16 cellular contexts compared by ENCODE assay signal in the genomic region with DNA sequence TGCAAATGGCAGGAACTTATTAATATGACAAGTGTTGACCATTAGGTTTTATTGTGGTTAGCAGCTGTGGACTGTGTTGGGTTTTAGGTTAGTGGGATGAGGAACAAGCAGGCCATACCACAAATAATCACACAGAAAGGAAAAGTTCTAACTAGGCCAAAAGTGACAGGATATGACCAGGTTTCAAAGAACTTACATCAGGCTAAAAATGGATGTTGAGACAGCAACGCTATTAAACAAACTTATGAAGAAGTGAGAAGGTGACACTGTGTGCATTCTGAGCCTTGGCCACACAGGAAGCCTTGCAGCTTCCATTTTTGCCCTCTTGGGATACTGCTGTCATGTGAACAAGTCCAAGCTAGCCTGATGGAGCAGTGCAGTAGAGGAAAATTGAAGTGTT.
DNase-seq lines count a peak whose midpoint lies in the region; ATAC-seq, FAIRE-seq and TF ChIP-seq lines count a peak whose summit lies in the region.
"Had no signal": no experiment of that assay in that cellular context is flagged by ENCODE, and none has a peak within 500 bp of the region (broad histone marks: within the 10 kb centered on the region; RNA-seq: fewer than 3 reads in every experiment).

No MANE protein-coding gene starts in this region.

- H3K4me1 ChIP-seq in astrocyte (ENCODE audit: insufficient read depth, low read length) (peaks cover 8% of the 10 kb centered on the region), mesenchymal stem cell (ENCODE audit: control insufficient read depth, insufficient read depth, low read depth, low read length) (no peaks in the 10 kb centered on the region)
- H3K4me1 ChIP-seq: prostate gland, testis had no signal

- H3K9me3 Mint-ChIP-seq in astrocyte (ENCODE audit: unreplicated experiment): no peaks in the 10 kb centered on the region

- ATAC-seq in HG02884 (IDR thresholded peaks at IDR 0.05; ENCODE audit: unreplicated experiment) (peak; percentile 46), GM19455 (IDR thresholded peaks at IDR 0.05; ENCODE audit: unreplicated experiment) (no peak)
- ATAC-seq: K562 had no signal

- no peaks in the 10 kb centered on the region for H3K79me2 ChIP-seq in astrocyte (ENCODE audit: insufficient read depth, low read length)

- H2AFZ ChIP-seq in astrocyte (ENCODE audit: low read depth, low read length) (peak overlapping the region; percentile 29), mesenchymal stem cell (ENCODE audit: low read depth, low read length) (no peak overlapping the region)

- no peak overlapping the region for H2BK15ac ChIP-seq in mesenchymal stem cell (ENCODE audit: low read depth, poor library complexity, severe bottlenecking)

- no peak overlapping the region for H2AK5ac ChIP-seq in mesenchymal stem cell (ENCODE audit: low read length, severe bottlenecking)

- no peak overlapping the region for H3K14ac ChIP-seq in mesenchymal stem cell (ENCODE audit: low read length in 2 of 2)

- H3K4me2 ChIP-seq in astrocyte (ENCODE audit: low read length): peak overlapping the region; percentile 3
- no peak overlapping the region for H3K4me2 ChIP-seq in mesenchymal stem cell (ENCODE audit: low read length, poor library complexity, severe bottlenecking)

- TF ChIP-seq CTCF in GM12864 (IDR thresholded peaks at IDR 0.05; ENCODE audit: low read depth, low read length, missing control alignments): no peak
- TF ChIP-seq CTCF in astrocyte (IDR thresholded peaks at IDR 0.05; ENCODE audit: insufficient read depth, low read depth, low read length): no peak

- no peak overlapping the region for H2BK120ac ChIP-seq in mesenchymal stem cell (ENCODE audit: low read depth, low read length)

- peaks cover 6% of the 10 kb centered on the region for H3K4me1 Mint-ChIP-seq in astrocyte (ENCODE audit: low read depth, unreplicated experiment)
- H3K4me1 Mint-ChIP-seq: CD4-positive, alpha-beta memory T cell had no signal

- H3K27me3 ChIP-seq in astrocyte (ENCODE audit: insufficient read depth, low read length) (no peaks in the 10 kb centered on the region), mesenchymal stem cell (ENCODE audit: control insufficient read depth in 1 of 2, insufficient read depth in 1 of 2, low read length in 2 of 2) (no peaks in the 10 kb centered on the region)
- H3K27me3 ChIP-seq: heart left ventricle, testis had no signal

- no peaks in the 10 kb centered on the region for H4K20me1 ChIP-seq in astrocyte (ENCODE audit: insufficient read depth, low read length)

- no peak overlapping the region for H3K27ac ChIP-seq in astrocyte (ENCODE audit: low read depth, low read length)
- H3K27ac ChIP-seq in mesenchymal stem cell (ENCODE audit: low read length, poor library complexity, severe bottlenecking): no peak overlapping the region
- H3K27ac ChIP-seq: prostate gland, SK-N-MC, testis had no signal

- H3K9me3 ChIP-seq in astrocyte (ENCODE audit: insufficient read depth, low read depth, low read length): no peaks in the 10 kb centered on the region
- H3K9me3 ChIP-seq in mesenchymal stem cell (ENCODE audit: control insufficient read depth, low read length): no peaks in the 10 kb centered on the region
- H3K9me3 ChIP-seq: heart left ventricle, prostate gland, testis had no signal

- no peaks in the 10 kb centered on the region for H3K36me3 Mint-ChIP-seq in astrocyte (ENCODE audit: low read depth, unreplicated experiment)
- H3K36me3 Mint-ChIP-seq: CD4-positive, alpha-beta memory T cell had no signal

- no peak overlapping the region for H3K4me3 Mint-ChIP-seq in astrocyte (ENCODE audit: unreplicated experiment)
- H3K4me3 Mint-ChIP-seq: CD4-positive, alpha-beta memory T cell had no signal

- WGBS in mesenchymal stem cell: 22% methylated on average over 1 of the region's 1 CpG

- H3K9ac ChIP-seq in astrocyte (ENCODE audit: low read length): no peak overlapping the region
- no peak overlapping the region for H3K9ac ChIP-seq in mesenchymal stem cell (ENCODE audit: low read length)

- no peak overlapping the region for H3K23ac ChIP-seq in mesenchymal stem cell (ENCODE audit: low read length in 2 of 2)

- H3K4ac ChIP-seq in mesenchymal stem cell (ENCODE audit: low read depth in 1 of 2, low read length in 2 of 2): no peak overlapping the region

- H4K91ac ChIP-seq in mesenchymal stem cell (ENCODE audit: low read length): no peak overlapping the region

- no peak overlapping the region for H3K4me3 ChIP-seq in GM12864 (ENCODE audit: low read depth, low read length)
- no peak overlapping the region for H3K4me3 ChIP-seq in astrocyte (ENCODE audit: insufficient read depth, low read depth, low read length)
- H3K4me3 ChIP-seq in mesenchymal stem cell (ENCODE audit: insufficient read depth in 1 of 2, low read depth in 1 of 2, low read length in 2 of 2): no peak overlapping the region
- H3K4me3 ChIP-seq: heart left ventricle, K562, prostate gland, SK-N-MC, testis had no signal

- H2BK5ac ChIP-seq in mesenchymal stem cell (ENCODE audit: low read depth, low read length, poor library complexity, severe bottlenecking): no peak overlapping the region

- no peak for FAIRE-seq in astrocyte (lab: Jason Lieb, UNC)
- FAIRE-seq: K562 had no signal

- no peak overlapping the region for H2BK12ac ChIP-seq in mesenchymal stem cell (ENCODE audit: low read length in 2 of 2)

- no peak overlapping the region for H4K8ac ChIP-seq in mesenchymal stem cell (ENCODE audit: low read length)

- H3K18ac ChIP-seq in mesenchymal stem cell (ENCODE audit: low read depth in 1 of 2, low read length in 2 of 2): peak overlapping the region; percentile 1 to 30

- H3K27me3 Mint-ChIP-seq in astrocyte (ENCODE audit: low read depth, unreplicated experiment): no peaks in the 10 kb centered on the region
- H3K27me3 Mint-ChIP-seq: CD4-positive, alpha-beta memory T cell had no signal

- H3K27ac Mint-ChIP-seq in astrocyte (ENCODE audit: unreplicated experiment): no peak overlapping the region
- H3K27ac Mint-ChIP-seq: CD4-positive, alpha-beta memory T cell had no signal

- no peaks in the 10 kb centered on the region for H3K79me1 ChIP-seq in mesenchymal stem cell (replicated peaks; ENCODE audit: low read length, poor library complexity, severe bottlenecking)

- DNase-seq in GM12864 (ENCODE audit: low read depth) (peak; percentile 0), astrocyte (ENCODE audit: low read depth) (peak; percentile 51), mesenchymal stem cell (peak; percentile 55), HPDE6-E6E7 (ENCODE audit: extremely low spot score) (no peak), NCI-H1105 treated with DMSO at 0.1 percent for 48 hours (lab: John Stamatoyannopoulos, UW) (no peak), glomerular visceral epithelial cell (ENCODE audit: extremely low spot score) (no peak)
- DNase-seq: activated CD4-positive, alpha-beta T cell treated with anti-CD3 and anti-CD28 coated beads for 1 hour; cortex of kidney; heart left ventricle; testis had no signal

- H3K36me3 ChIP-seq in astrocyte (ENCODE audit: insufficient read depth, low read length) (no peaks in the 10 kb centered on the region), mesenchymal stem cell (ENCODE audit: control insufficient read depth in 1 of 2, insufficient read depth in 2 of 2, low read depth in 1 of 2, low read length in 2 of 2) (no peaks in the 10 kb centered on the region)
- H3K36me3 ChIP-seq: heart left ventricle, prostate gland had no signal

Comparison
In these comparisons a context has a peak if more than half of its experiments do, and no peak if none do; other contexts are left out.
1. DNase-seq: peak in GM12864 (single experiment), astrocyte (single experiment) and mesenchymal stem cell (single experiment); none in HPDE6-E6E7 (single experiment), NCI-H1105 treated with DMSO at 0.1 percent for 48 hours (single experiment) and glomerular visceral epithelial cell (single experiment).